ENCODE assay signal across 8 cellular contexts in genomic region chr9:134324359-134325095, GRCh38. TPM values are rescaled to one million over a fixed set of nuclear protein-coding genes. Genes with fewer than 3 reads are reported as not detected.
DNase-seq lines count a peak whose midpoint lies in the region; ATAC-seq and TF ChIP-seq lines count a peak whose summit lies in the region.

No MANE protein-coding gene starts in this region.

- TF ChIP-seq CTCF in brain microvascular endothelial cell (IDR thresholded peaks at IDR 0.05; ENCODE audit: low read depth, low read length, missing control alignments) = no peak

- WGBS in urinary bladder = 83% methylated on average over 17 of the region's 17 CpGs

- peak overlapping the region; percentile 85 for H3K4me3 Mint-ChIP-seq in memory B cell

- peak; percentile 25 for DNase-seq in activated naive CD4-positive, alpha-beta T cell treated with Interleukin-2 at 50 U/mL for 16 hours
- DNase-seq in activated naive CD4-positive, alpha-beta T cell treated with anti-CD3 and anti-CD28 coated beads, Interleukin-2, amount 50 U/mL, for 16 hours = no peak
- DNase-seq in brain microvascular endothelial cell (peak; percentile 54), memory B cell (ENCODE audit: low spot score in 2 of 2) (no peak), NCI-H2107 (lab: John Stamatoyannopoulos, UW) (no peak), COR-L47 (lab: John Stamatoyannopoulos, UW) (no peak), AG08395 (ENCODE audit: low spot score) (no peak)

- no peaks in the 10 kb centered on the region for H3K36me3 Mint-ChIP-seq in memory B cell

- in situ Hi-C loops in brain microvascular endothelial cell (cut with HindIII; ENCODE audit: low pct_ligation_motif_present, low sequenced_read_pairs) = no loop called here

- H3K36me3 ChIP-seq in brain microvascular endothelial cell (replicated peaks) (no peaks in the 10 kb centered on the region), urinary bladder (ENCODE audit: insufficient read depth) (no peaks in the 10 kb centered on the region)

- H3K27ac Mint-ChIP-seq in memory B cell = no peak overlapping the region

- no peaks in the 10 kb centered on the region for H3K9me3 Mint-ChIP-seq in memory B cell

- peaks cover under 1% of the 10 kb centered on the region for H3K4me1 ChIP-seq in urinary bladder (ENCODE audit: insufficient read depth)

- H3K27me3 ChIP-seq in brain microvascular endothelial cell (replicated peaks) = no peaks in the 10 kb centered on the region

- H3K4me3 ChIP-seq in brain microvascular endothelial cell (ENCODE audit: low read depth, low read length) = no peak overlapping the region
- peak overlapping the region; percentile 82 for H3K4me3 ChIP-seq in urinary bladder (ENCODE audit: low read depth, low read length)

- H3K27ac ChIP-seq in brain microvascular endothelial cell (no peak overlapping the region), urinary bladder (ENCODE audit: low read depth) (peak overlapping the region; percentile 92)

- H3K27me3 Mint-ChIP-seq in memory B cell = peaks cover 2% of the 10 kb centered on the region

- ATAC-seq in memory B cell (ENCODE audit: low read depth) = no peak

- H3K4me1 Mint-ChIP-seq in memory B cell = peaks cover 7% of the 10 kb centered on the region

RNA-seq across cellular contexts. Expression of gene RXRA, which starts 1.7 kb away (rescaled TPM):
- total RNA-seq in urinary bladder = 19.7 TPM
- 70.6 TPM for polyA plus RNA-seq in urinary bladder

Comparison
In these comparisons a context has a peak if more than half of its experiments do, and no peak if none do; other contexts are left out.
1. DNase-seq: peak in activated naive CD4-positive, alpha-beta T cell treated with Interleukin-2 at 50 U/mL for 16 hours (single experiment) and brain microvascular endothelial cell (single experiment); none in activated naive CD4-positive, alpha-beta T cell treated with anti-CD3 and anti-CD28 coated beads, Interleukin-2, amount 50 U/mL, for 16 hours (single experiment), memory B cell (0 of 2), NCI-H2107 (single experiment), COR-L47 (single experiment) and AG08395 (single experiment).